Comparison of ENCODE assay signal across 1 cellular context in the genomic region with DNA sequence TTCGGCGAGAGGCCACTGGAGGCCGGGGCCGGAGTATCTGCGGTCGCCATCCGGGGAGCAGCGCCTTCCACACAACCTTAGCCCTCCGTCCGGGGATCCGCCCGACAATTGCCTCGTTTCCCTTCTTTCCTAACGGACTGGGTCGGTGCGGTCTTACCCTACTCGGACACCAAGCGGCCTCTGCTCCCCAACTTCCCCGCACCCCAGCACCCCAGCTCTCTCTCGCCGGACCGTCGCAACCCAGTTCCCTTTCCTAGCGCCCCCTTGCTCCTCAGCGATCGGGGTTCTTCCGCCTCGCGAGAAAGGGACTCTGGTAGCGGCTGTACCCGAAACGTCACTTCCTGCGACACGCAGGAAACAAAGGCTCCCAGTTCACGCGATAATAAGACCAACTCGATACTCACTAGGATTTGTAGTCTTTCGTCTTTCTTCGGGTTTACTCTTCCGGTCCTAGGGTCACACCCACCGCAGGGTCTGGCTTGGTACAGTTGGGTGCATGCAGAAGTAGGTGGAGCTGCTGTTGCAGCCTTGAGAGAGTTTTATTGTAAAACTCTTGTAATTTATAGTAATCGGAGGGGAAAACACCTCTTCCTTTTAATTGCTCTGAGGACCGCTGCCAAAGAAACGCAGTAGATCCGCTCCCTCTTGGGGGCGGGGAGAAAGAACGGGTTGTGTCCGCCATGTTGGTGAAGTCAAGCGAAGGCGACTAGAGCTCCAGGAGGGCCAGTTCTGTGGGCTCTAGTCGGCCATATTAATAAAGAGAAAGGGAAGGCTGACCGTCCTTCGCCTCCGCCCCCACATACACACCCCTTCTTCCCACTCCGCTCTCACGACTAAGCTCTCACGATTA.
TF ChIP-seq lines count a peak whose summit lies in the region.

A gene (plus strand): TSS at position 741 of the 850 bp plus-strand sequence. CDS start 209 bp downstream, outside the sequence.
A gene with protein sequence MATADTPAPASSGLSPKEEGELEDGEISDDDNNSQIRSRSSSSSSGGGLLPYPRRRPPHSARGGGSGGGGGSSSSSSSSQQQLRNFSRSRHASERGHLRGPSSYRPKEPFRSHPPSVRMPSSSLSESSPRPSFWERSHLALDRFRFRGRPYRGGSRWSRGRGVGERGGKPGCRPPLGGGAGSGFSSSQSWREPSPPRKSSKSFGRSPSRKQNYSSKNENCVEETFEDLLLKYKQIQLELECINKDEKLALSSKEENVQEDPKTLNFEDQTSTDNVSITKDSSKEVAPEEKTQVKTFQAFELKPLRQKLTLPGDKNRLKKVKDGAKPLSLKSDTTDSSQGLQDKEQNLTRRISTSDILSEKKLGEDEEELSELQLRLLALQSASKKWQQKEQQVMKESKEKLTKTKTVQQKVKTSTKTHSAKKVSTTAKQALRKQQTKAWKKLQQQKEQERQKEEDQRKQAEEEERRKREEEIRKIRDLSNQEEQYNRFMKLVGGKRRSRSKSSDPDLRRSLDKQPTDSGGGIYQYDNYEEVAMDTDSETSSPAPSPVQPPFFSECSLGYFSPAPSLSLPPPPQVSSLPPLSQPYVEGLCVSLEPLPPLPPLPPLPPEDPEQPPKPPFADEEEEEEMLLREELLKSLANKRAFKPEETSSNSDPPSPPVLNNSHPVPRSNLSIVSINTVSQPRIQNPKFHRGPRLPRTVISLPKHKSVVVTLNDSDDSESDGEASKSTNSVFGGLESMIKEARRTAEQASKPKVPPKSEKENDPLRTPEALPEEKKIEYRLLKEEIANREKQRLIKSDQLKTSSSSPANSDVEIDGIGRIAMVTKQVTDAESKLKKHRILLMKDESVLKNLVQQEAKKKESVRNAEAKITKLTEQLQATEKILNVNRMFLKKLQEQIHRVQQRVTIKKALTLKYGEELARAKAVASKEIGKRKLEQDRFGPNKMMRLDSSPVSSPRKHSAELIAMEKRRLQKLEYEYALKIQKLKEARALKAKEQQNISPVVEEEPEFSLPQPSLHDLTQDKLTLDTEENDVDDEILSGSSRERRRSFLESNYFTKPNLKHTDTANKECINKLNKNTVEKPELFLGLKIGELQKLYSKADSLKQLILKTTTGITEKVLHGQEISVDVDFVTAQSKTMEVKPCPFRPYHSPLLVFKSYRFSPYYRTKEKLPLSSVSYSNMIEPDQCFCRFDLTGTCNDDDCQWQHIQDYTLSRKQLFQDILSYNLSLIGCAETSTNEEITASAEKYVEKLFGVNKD (N-terminal part only) (minus strand): TSS at position 288 of the 850 bp plus-strand sequence. CDS start 238 bp downstream, at position 50.

TF ChIP-seq in HepG2, 621 proteins besides CTCF, POLR2A, EP300 and RAD21 (continued from another document and continues in another):
- TF ChIP-seq, protein P1, sequence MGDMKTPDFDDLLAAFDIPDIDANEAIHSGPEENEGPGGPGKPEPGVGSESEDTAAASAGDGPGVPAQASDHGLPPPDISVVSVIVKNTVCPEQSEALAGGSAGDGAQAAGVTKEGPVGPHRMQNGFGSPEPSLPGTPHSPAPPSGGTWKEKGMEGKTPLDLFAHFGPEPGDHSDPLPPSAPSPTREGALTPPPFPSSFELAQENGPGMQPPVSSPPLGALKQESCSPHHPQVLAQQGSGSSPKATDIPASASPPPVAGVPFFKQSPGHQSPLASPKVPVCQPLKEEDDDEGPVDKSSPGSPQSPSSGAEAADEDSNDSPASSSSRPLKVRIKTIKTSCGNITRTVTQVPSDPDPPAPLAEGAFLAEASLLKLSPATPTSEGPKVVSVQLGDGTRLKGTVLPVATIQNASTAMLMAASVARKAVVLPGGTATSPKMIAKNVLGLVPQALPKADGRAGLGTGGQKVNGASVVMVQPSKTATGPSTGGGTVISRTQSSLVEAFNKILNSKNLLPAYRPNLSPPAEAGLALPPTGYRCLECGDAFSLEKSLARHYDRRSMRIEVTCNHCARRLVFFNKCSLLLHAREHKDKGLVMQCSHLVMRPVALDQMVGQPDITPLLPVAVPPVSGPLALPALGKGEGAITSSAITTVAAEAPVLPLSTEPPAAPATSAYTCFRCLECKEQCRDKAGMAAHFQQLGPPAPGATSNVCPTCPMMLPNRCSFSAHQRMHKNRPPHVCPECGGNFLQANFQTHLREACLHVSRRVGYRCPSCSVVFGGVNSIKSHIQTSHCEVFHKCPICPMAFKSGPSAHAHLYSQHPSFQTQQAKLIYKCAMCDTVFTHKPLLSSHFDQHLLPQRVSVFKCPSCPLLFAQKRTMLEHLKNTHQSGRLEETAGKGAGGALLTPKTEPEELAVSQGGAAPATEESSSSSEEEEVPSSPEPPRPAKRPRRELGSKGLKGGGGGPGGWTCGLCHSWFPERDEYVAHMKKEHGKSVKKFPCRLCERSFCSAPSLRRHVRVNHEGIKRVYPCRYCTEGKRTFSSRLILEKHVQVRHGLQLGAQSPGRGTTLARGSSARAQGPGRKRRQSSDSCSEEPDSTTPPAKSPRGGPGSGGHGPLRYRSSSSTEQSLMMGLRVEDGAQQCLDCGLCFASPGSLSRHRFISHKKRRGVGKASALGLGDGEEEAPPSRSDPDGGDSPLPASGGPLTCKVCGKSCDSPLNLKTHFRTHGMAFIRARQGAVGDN (CRISPR knock-in tag; IDR thresholded peaks at IDR 0.05) = peak; percentile 68
- TF ChIP-seq ZIK1 (CRISPR knock-in tag; IDR thresholded peaks at IDR 0.05; ENCODE audit: borderline replicate concordance, low read depth) = peak; percentile 78; the same call in 1 of the 2 replicates
- TF ChIP-seq, protein P2, sequence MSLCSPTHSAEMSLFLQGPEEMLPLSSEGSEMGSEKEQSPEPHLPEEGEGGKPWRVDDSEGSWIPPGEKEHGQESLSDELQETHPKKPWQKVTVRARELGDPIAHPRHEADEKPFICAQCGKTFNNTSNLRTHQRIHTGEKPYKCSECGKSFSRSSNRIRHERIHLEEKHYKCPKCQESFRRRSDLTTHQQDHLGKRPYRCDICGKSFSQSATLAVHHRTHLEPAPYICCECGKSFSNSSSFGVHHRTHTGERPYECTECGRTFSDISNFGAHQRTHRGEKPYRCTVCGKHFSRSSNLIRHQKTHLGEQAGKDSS (CRISPR knock-in tag; IDR thresholded peaks at IDR 0.05; ENCODE audit: borderline replicate concordance, low read depth) = no peak
- TF ChIP-seq, protein P3, sequence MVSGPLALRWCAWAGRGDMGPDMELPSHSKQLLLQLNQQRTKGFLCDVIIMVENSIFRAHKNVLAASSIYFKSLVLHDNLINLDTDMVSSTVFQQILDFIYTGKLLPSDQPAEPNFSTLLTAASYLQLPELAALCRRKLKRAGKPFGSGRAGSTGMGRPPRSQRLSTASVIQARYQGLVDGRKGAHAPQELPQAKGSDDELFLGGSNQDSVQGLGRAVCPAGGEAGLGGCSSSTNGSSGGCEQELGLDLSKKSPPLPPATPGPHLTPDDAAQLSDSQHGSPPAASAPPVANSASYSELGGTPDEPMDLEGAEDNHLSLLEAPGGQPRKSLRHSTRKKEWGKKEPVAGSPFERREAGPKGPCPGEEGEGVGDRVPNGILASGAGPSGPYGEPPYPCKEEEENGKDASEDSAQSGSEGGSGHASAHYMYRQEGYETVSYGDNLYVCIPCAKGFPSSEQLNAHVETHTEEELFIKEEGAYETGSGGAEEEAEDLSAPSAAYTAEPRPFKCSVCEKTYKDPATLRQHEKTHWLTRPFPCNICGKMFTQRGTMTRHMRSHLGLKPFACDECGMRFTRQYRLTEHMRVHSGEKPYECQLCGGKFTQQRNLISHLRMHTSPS (CRISPR knock-in tag; IDR thresholded peaks at IDR 0.05; ENCODE audit: low read depth) = no peak
- TF ChIP-seq ASH2L (IDR thresholded peaks at IDR 0.05; ENCODE audit: insufficient read length, low read depth, low read length) = peak; percentile 60
- no peak for TF ChIP-seq ZNF121 (CRISPR knock-in tag; IDR thresholded peaks at IDR 0.05)
- TF ChIP-seq, protein P4, sequence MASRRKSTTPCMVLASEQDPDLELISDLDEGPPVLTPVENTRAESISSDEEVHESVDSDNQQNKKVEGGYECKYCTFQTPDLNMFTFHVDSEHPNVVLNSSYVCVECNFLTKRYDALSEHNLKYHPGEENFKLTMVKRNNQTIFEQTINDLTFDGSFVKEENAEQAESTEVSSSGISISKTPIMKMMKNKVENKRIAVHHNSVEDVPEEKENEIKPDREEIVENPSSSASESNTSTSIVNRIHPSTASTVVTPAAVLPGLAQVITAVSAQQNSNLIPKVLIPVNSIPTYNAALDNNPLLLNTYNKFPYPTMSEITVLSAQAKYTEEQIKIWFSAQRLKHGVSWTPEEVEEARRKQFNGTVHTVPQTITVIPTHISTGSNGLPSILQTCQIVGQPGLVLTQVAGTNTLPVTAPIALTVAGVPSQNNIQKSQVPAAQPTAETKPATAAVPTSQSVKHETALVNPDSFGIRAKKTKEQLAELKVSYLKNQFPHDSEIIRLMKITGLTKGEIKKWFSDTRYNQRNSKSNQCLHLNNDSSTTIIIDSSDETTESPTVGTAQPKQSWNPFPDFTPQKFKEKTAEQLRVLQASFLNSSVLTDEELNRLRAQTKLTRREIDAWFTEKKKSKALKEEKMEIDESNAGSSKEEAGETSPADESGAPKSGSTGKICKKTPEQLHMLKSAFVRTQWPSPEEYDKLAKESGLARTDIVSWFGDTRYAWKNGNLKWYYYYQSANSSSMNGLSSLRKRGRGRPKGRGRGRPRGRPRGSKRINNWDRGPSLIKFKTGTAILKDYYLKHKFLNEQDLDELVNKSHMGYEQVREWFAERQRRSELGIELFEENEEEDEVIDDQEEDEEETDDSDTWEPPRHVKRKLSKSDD (CRISPR knock-in tag; IDR thresholded peaks at IDR 0.05; ENCODE audit: low read depth) = 0 out of 2 replicates have a peak, but pooled peaks have one; percentile 26
- TF ChIP-seq FOXK2 (IDR thresholded peaks at IDR 0.05) = peak; percentile 55; the same call in 1 of the 2 replicates
- 0 out of 2 replicates have a peak, but pooled peaks have one; percentile 2 for TF ChIP-seq ZNF441 (CRISPR knock-in tag; IDR thresholded peaks at IDR 0.05; ENCODE audit: borderline replicate concordance)
- TF ChIP-seq FOSL2 (CRISPR knock-in tag; IDR thresholded peaks at IDR 0.05) = peak; percentile 32; the same call in 1 of the 2 replicates
- no peak for TF ChIP-seq ZFP36L1 (CRISPR knock-in tag; IDR thresholded peaks at IDR 0.05)
- 0 out of 2 replicates have a peak, but pooled peaks have one; percentile 28 for TF ChIP-seq SMAD9 (CRISPR knock-in tag; IDR thresholded peaks at IDR 0.05)
- TF ChIP-seq ETV5 (CRISPR knock-in tag; IDR thresholded peaks at IDR 0.05; ENCODE audit: borderline replicate concordance) = peak; percentile 70; the same call in 1 of the 2 replicates
- TF ChIP-seq KDM5A (IDR thresholded peaks at IDR 0.05; ENCODE audit: borderline replicate concordance, low read length) = peak; percentile 81; the same call in 1 of the 2 replicates
- TF ChIP-seq EEA1 (CRISPR knock-in tag; IDR thresholded peaks at IDR 0.05; ENCODE audit: borderline replicate concordance) = no peak
- TF ChIP-seq MZF1 (CRISPR knock-in tag; IDR thresholded peaks at IDR 0.05; ENCODE audit: borderline replicate concordance) = 0 out of 2 replicates have a peak, but pooled peaks have one; percentile 73
- peak; percentile 82 for TF ChIP-seq PHF20 (CRISPR knock-in tag; IDR thresholded peaks at IDR 0.05)
- TF ChIP-seq, protein P5, sequence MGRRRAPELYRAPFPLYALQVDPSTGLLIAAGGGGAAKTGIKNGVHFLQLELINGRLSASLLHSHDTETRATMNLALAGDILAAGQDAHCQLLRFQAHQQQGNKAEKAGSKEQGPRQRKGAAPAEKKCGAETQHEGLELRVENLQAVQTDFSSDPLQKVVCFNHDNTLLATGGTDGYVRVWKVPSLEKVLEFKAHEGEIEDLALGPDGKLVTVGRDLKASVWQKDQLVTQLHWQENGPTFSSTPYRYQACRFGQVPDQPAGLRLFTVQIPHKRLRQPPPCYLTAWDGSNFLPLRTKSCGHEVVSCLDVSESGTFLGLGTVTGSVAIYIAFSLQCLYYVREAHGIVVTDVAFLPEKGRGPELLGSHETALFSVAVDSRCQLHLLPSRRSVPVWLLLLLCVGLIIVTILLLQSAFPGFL (CRISPR knock-in tag; IDR thresholded peaks at IDR 0.05) = no peak
- TF ChIP-seq THAP11 (CRISPR knock-in tag; IDR thresholded peaks at IDR 0.05) = peak; percentile 97
- no peak for TF ChIP-seq ZNF274 (CRISPR knock-in tag; IDR thresholded peaks at IDR 0.05)
- TF ChIP-seq, protein P6, sequence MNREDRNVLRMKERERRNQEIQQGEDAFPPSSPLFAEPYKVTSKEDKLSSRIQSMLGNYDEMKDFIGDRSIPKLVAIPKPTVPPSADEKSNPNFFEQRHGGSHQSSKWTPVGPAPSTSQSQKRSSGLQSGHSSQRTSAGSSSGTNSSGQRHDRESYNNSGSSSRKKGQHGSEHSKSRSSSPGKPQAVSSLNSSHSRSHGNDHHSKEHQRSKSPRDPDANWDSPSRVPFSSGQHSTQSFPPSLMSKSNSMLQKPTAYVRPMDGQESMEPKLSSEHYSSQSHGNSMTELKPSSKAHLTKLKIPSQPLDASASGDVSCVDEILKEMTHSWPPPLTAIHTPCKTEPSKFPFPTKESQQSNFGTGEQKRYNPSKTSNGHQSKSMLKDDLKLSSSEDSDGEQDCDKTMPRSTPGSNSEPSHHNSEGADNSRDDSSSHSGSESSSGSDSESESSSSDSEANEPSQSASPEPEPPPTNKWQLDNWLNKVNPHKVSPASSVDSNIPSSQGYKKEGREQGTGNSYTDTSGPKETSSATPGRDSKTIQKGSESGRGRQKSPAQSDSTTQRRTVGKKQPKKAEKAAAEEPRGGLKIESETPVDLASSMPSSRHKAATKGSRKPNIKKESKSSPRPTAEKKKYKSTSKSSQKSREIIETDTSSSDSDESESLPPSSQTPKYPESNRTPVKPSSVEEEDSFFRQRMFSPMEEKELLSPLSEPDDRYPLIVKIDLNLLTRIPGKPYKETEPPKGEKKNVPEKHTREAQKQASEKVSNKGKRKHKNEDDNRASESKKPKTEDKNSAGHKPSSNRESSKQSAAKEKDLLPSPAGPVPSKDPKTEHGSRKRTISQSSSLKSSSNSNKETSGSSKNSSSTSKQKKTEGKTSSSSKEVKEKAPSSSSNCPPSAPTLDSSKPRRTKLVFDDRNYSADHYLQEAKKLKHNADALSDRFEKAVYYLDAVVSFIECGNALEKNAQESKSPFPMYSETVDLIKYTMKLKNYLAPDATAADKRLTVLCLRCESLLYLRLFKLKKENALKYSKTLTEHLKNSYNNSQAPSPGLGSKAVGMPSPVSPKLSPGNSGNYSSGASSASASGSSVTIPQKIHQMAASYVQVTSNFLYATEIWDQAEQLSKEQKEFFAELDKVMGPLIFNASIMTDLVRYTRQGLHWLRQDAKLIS (CRISPR knock-in tag; IDR thresholded peaks at IDR 0.05) = no peak
- TF ChIP-seq MAZ (IDR thresholded peaks at IDR 0.05; ENCODE audit: borderline replicate concordance, low read depth, low read length) = no peak
- TF ChIP-seq MAZ (CRISPR knock-in tag; IDR thresholded peaks at IDR 0.05; ENCODE audit: low read depth) = no peak; the same call in 1 of the 2 replicates
- 0 out of 2 replicates have a peak, but pooled peaks have one; percentile 37 for TF ChIP-seq TOE1 (CRISPR knock-in tag; IDR thresholded peaks at IDR 0.05)
- TF ChIP-seq ZBTB7A (CRISPR knock-in tag; IDR thresholded peaks at IDR 0.05) = no peak
- TF ChIP-seq, protein P7, sequence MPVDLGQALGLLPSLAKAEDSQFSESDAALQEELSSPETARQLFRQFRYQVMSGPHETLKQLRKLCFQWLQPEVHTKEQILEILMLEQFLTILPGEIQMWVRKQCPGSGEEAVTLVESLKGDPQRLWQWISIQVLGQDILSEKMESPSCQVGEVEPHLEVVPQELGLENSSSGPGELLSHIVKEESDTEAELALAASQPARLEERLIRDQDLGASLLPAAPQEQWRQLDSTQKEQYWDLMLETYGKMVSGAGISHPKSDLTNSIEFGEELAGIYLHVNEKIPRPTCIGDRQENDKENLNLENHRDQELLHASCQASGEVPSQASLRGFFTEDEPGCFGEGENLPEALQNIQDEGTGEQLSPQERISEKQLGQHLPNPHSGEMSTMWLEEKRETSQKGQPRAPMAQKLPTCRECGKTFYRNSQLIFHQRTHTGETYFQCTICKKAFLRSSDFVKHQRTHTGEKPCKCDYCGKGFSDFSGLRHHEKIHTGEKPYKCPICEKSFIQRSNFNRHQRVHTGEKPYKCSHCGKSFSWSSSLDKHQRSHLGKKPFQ (CRISPR knock-in tag; IDR thresholded peaks at IDR 0.05; ENCODE audit: insufficient replicate concordance) = peak; percentile 74
- TF ChIP-seq ELF4 (CRISPR knock-in tag; IDR thresholded peaks at IDR 0.05; ENCODE audit: borderline replicate concordance) = peak; percentile 62; the same call in 1 of the 2 replicates
- TF ChIP-seq MAFK (conservative IDR thresholded peaks at IDR 0.05 in 1 of 2, IDR thresholded peaks at IDR 0.05 in 1 of 2; ENCODE audit: low read length in 2 of 2) = no peak
- TF ChIP-seq RFX5 (IDR thresholded peaks at IDR 0.05; ENCODE audit: low read depth, low read length) = no peak
